In the genomic region with DNA sequence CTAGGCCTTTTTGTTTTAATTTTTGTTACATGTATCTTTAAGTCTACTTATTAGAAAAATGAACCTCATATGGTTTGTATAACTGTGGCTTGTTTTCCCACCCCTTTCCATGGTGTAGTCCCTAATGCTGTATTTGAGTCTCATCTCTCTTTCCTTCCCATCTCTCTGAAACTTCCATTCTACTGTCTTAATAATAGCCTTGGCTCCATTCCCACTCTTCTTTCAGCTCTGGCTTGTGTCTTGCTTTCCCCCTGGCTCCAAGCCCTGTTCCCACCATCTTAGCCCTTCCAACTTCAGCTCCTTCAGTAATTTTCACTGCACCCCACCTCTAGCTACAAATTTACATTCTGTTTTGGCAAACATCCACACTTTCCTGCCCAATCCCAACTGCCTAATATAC, we compare ENCODE assay signal across 27 cellular contexts.
"Had no signal": no experiment of that assay in that cellular context is flagged by ENCODE, and none has a peak within 500 bp of the region (broad histone marks: within the 10 kb centered on the region; RNA-seq: fewer than 3 reads in every experiment).

No MANE protein-coding gene starts in this region.

- H3K4me2 ChIP-seq: PC-9 had no signal

- H3K36me3 ChIP-seq: WERI-Rb-1 had no signal

- H2AFZ ChIP-seq: PC-9 had no signal

- ATAC-seq: activated CD8-positive, alpha-beta memory T cell treated with anti-CD3 and anti-CD28 coated beads, Interleukin-2, amount 10 ng/mL, durations not matched to agents 7 days and 5 days; activated naive CD8-positive, alpha-beta T cell treated with anti-CD3 and anti-CD28 coated beads, Interleukin-2, amount 50 U/mL, for 24 hours; Right ventricle myocardium inferior had no signal

- H3K27ac ChIP-seq: PC-9, RWPE1, WERI-Rb-1 had no signal

- DNase-seq: activated CD4-positive, alpha-beta memory T cell treated with anti-CD3 and anti-CD28 coated beads, Interleukin-2, amount 10 ng/mL, durations not matched to agents 7 days and 5 days; activated CD4-positive, alpha-beta T cell treated with anti-CD3 and anti-CD28 coated beads for 1 hour; activated CD4-positive, alpha-beta T cell treated with anti-CD3 and anti-CD28 coated beads for 48 hours; activated CD4-positive, CD25-positive, alpha-beta regulatory T cell; activated CD8-positive, alpha-beta memory T cell treated with anti-CD3 and anti-CD28 coated beads for 24 hours; activated CD8-positive, alpha-beta memory T cell treated with anti-CD3 and anti-CD28 coated beads, Interleukin-2, amount 10 ng/mL, durations not matched to agents 7 days and 5 days; activated CD8-positive, alpha-beta memory T cell treated with anti-CD3 and anti-CD28 coated beads, Interleukin-2, amount 50 U/mL, for 48 hours; activated effector memory CD4-positive, alpha-beta T cell treated with Interleukin-2 at 50 U/mL for 16 hours; activated naive CD4-positive, alpha-beta T cell treated with anti-CD3 and anti-CD28 coated beads, Interleukin-2, amount 10 ng/mL, durations not matched to agents 7 days and 5 days; activated naive CD8-positive, alpha-beta T cell treated with anti-CD3 and anti-CD28 coated beads, Interleukin-2, amount 50 U/mL, for 24 hours; activated T-cell treated with anti-CD3 and anti-CD28 coated beads, Interleukin-2, amount 50 U/mL, for 48 hours; anterior cingulate cortex; caudate nucleus; cerebellar nuclear complex; NCI-H1436 treated with DMSO at 0.1 percent for 48 hours; NCI-H1694 treated with DMSO at 0.1 percent for 48 hours; NCI-H2029; NCI-H2171 treated with DMSO at 0.1 percent for 48 hours; NCI-H345; NCI-H524 treated with DMSO at 0.1 percent for 48 hours; NK-92 treated with Interleukin-12 subunit alpha and Interleukin-12 subunit beta, amount 100 ng/mL, for 24 hours; PC-9; SIG-M5; T1000; WERI-Rb-1 had no signal

- H3K4me3 ChIP-seq: PC-9 had no signal
